17 cellular contexts compared by ENCODE assay signal in genomic region chr1:59396387-59396786, GRCh38.
"Had no signal": no experiment of that assay in that cellular context is flagged by ENCODE, and none has a peak within 500 bp of the region (broad histone marks: within the 10 kb centered on the region; RNA-seq: fewer than 3 reads in every experiment).

No MANE protein-coding gene starts in this region.

- H3K27me3 Mint-ChIP-seq: activated CD4-positive, alpha-beta memory T cell treated with anti-CD3 and anti-CD28 coated beads, Interleukin-2, amount 10 ng/mL, durations not matched to agents 7 days and 5 days had no signal

- H3K27ac Mint-ChIP-seq: activated CD4-positive, alpha-beta memory T cell treated with anti-CD3 and anti-CD28 coated beads, Interleukin-2, amount 10 ng/mL, durations not matched to agents 7 days and 5 days; neural progenitor cell; T-helper 2 cell treated with Interferon-gamma antibody and Interleukin-4, amounts not matched to agents 5 μg/mL and 100 μg/mL, for 36 hours had no signal

- H3K4me3 Mint-ChIP-seq: activated CD4-positive, alpha-beta memory T cell treated with anti-CD3 and anti-CD28 coated beads, Interleukin-2, amount 10 ng/mL, durations not matched to agents 7 days and 5 days; activated T-cell treated with anti-CD3 and anti-CD28 coated beads, Interleukin-2, amount 50 U/mL, for 4 hours; neural progenitor cell; T-helper 2 cell treated with Interferon-gamma antibody and Interleukin-4, amounts not matched to agents 5 μg/mL and 100 μg/mL, for 36 hours had no signal

- H3K27me3 ChIP-seq: cardiac muscle cell, heart left ventricle, neural progenitor cell, right lobe of liver, stomach, testis had no signal

- DNase-seq: activated CD4-positive, alpha-beta memory T cell treated with anti-CD3 and anti-CD28 coated beads, Interleukin-2, amount 10 ng/mL, durations not matched to agents 7 days and 5 days; activated effector memory CD4-positive, alpha-beta T cell treated with Interleukin-2 at 50 U/mL for 16 hours; activated naive CD4-positive, alpha-beta T cell treated with anti-CD3 and anti-CD28 coated beads, Interleukin-2, amount 50 U/mL, for 16 hours; activated T-cell treated with anti-CD3 and anti-CD28 coated beads, Interleukin-2, amount 50 U/mL, for 4 hours; foreskin melanocyte; heart left ventricle; left cardiac atrium; lower lobe of right lung; midbrain; right lobe of liver; stomach; testis; WERI-Rb-1 had no signal

- H3K27ac ChIP-seq: cardiac muscle cell, epithelial cell of prostate, lower lobe of right lung, neural progenitor cell, testis had no signal

- ATAC-seq: activated T-cell treated with anti-CD3 and anti-CD28 coated beads, Interleukin-2, amount 50 U/mL, for 4 hours; heart left ventricle; left cardiac atrium; lower lobe of right lung had no signal

- H3K9me3 Mint-ChIP-seq: activated CD4-positive, alpha-beta memory T cell treated with anti-CD3 and anti-CD28 coated beads, Interleukin-2, amount 10 ng/mL, durations not matched to agents 7 days and 5 days; activated T-cell treated with anti-CD3 and anti-CD28 coated beads, Interleukin-2, amount 50 U/mL, for 4 hours; neural progenitor cell; T-helper 2 cell treated with Interferon-gamma antibody and Interleukin-4, amounts not matched to agents 5 μg/mL and 100 μg/mL, for 36 hours had no signal

- H3K36me3 ChIP-seq: cardiac muscle cell, heart left ventricle, lower lobe of right lung, neural progenitor cell, right lobe of liver, stomach, WERI-Rb-1 had no signal

- H3K9me3 ChIP-seq: heart left ventricle, lower lobe of right lung, right lobe of liver, stomach, testis had no signal

- H3K36me3 Mint-ChIP-seq: neural progenitor cell had no signal

- H3K4me3 ChIP-seq: cardiac muscle cell, heart left ventricle, lower lobe of right lung, neural progenitor cell, right lobe of liver, stomach, testis had no signal
